ENCODE assay signal across 25 cellular contexts in genomic region chr1:223856386-223856785, GRCh38.
"Had no signal": no experiment of that assay in that cellular context is flagged by ENCODE, and none has a peak within 500 bp of the region (broad histone marks: within the 10 kb centered on the region; RNA-seq: fewer than 3 reads in every experiment).

No MANE protein-coding gene starts in this region.

- H3K9me3 ChIP-seq: SK-N-SH had no signal

- H3K9ac ChIP-seq: KMS-11, SK-N-SH had no signal

- DNase-seq: Kasumi-1; MV-4-11; NCI-H1048; NCI-H1105; NCI-H1417 treated with DMSO at 0.1 percent for 48 hours; NCI-H146; NCI-H1694 treated with DMSO at 0.1 percent for 48 hours; NCI-H1930; NCI-H2081; NCI-H2107; NCI-H2227 treated with DMSO at 0.1 percent for 48 hours; NCI-H510A; NCI-H524 treated with DMSO at 0.1 percent for 48 hours; NCI-H69; NCI-H774; NK-92 treated with Interleukin-12 subunit alpha and Interleukin-12 subunit beta, amount 100 ng/mL, for 24 hours; PC-3; SHP77; SK-N-SH; SW 1271 had no signal

- H3K4me2 ChIP-seq: KMS-11, SK-N-SH had no signal

- H3K4me3 ChIP-seq: K562 had no signal

- H3K27ac ChIP-seq: KMS-11, RWPE1 had no signal

- ATAC-seq: HepG2, K562, Panc1, PC-3 had no signal
